12 cellular contexts compared by ENCODE assay signal in genomic region chr3:152557302-152557999, GRCh38.
DNase-seq lines count a peak whose midpoint lies in the region; ATAC-seq, FAIRE-seq and TF ChIP-seq lines count a peak whose summit lies in the region.
"Had no signal": no experiment of that assay in that cellular context is flagged by ENCODE, and none has a peak within 500 bp of the region (broad histone marks: within the 10 kb centered on the region; RNA-seq: fewer than 3 reads in every experiment).

No MANE protein-coding gene starts in this region.

- 46 to 55% methylated on average over 2 of the region's 2 CpGs for whole genome bisulfite sequencing in lower leg skin, 2 donors

- peak; percentile 71 for FAIRE-seq in GM19239 (lab: Jason Lieb, UNC)
- no peak for FAIRE-seq in astrocyte (lab: Jason Lieb, UNC)

- H3K79me2 ChIP-seq in astrocyte (ENCODE audit: insufficient read depth, low read length) = no peaks in the 10 kb centered on the region

- no peak overlapping the region for H3K4me2 ChIP-seq in astrocyte (ENCODE audit: low read length)

- in situ Hi-C loops in gastrocnemius medialis (cut with MboI; ENCODE audit: low sequenced_read_pairs in 4 of 4) = no loop called here

- DNase-seq in GM19239 (ENCODE audit: insufficient read length, low spot score) (no peak), astrocyte (ENCODE audit: low read depth) (no peak), gastrocnemius medialis (no peak), retina (no peak), GM03348 (ENCODE audit: low spot score) (no peak), lower leg skin (ENCODE audit: low spot score in 2 of 2) (no peak), NCI-H748 (lab: John Stamatoyannopoulos, UW; ENCODE audit: unreplicated experiment) (no peak)
- DNase-seq: activated effector memory CD4-positive, alpha-beta T cell treated with anti-CD3 and anti-CD28 coated beads, Interleukin-2, amount 50 U/mL, for 16 hours; DMS79 treated with DMSO at 0.1 percent for 48 hours; midbrain; NCI-H1436 had no signal

- no peak overlapping the region for H3K4me3 Mint-ChIP-seq in astrocyte (ENCODE audit: unreplicated experiment)

- H3K27me3 ChIP-seq in astrocyte (ENCODE audit: insufficient read depth, low read length) (no peaks in the 10 kb centered on the region), gastrocnemius medialis (no peaks in the 10 kb centered on the region)

- H3K27ac ChIP-seq in astrocyte (ENCODE audit: low read depth, low read length) = no peak overlapping the region
- H3K27ac ChIP-seq in gastrocnemius medialis = peak overlapping the region; percentile 68 to 82 (median 75)

- TF ChIP-seq CTCF in astrocyte (IDR thresholded peaks at IDR 0.05; ENCODE audit: insufficient read depth, low read depth, low read length) = no peak
- TF ChIP-seq CTCF in gastrocnemius medialis (IDR thresholded peaks at IDR 0.05 in 4 of 5, conservative IDR thresholded peaks at IDR 0.05 in 1 of 5) = no peak
- TF ChIP-seq CTCF in lower leg skin (IDR thresholded peaks at IDR 0.05) = no peak

- peaks cover 14% of the 10 kb centered on the region for H3K4me1 Mint-ChIP-seq in astrocyte (ENCODE audit: low read depth, unreplicated experiment)

- no peaks in the 10 kb centered on the region for H4K20me1 ChIP-seq in astrocyte (ENCODE audit: insufficient read depth, low read length)

- peaks cover 3% of the 10 kb centered on the region for H3K36me3 Mint-ChIP-seq in astrocyte (ENCODE audit: low read depth, unreplicated experiment)

- no peak overlapping the region for H2AFZ ChIP-seq in astrocyte (ENCODE audit: low read depth, low read length)

- intact Hi-C loops in gastrocnemius medialis (cut with DNase I; ENCODE audit: low total_unique reads) (loop anchor here (10.0 kb wide), 1 partner anchor 303 kb away; no protein-coding TSS in a partner anchor), lower leg skin (cut with DNase I; ENCODE audit: low total_unique reads) (no loop called here)

- no peaks in the 10 kb centered on the region for H3K4me1 ChIP-seq in astrocyte (ENCODE audit: insufficient read depth, low read length)
- H3K4me1 ChIP-seq in gastrocnemius medialis = peaks cover 33 to 35% of the 10 kb centered on the region in 2 donors

- TF ChIP-seq POLR2A in gastrocnemius medialis (IDR thresholded peaks at IDR 0.05) (no peak), lower leg skin (IDR thresholded peaks at IDR 0.05) (no peak)

- no peak overlapping the region for H3K9ac ChIP-seq in astrocyte (ENCODE audit: low read length)

- no peaks in the 10 kb centered on the region for H3K27me3 Mint-ChIP-seq in astrocyte (ENCODE audit: low read depth, unreplicated experiment)

- ATAC-seq in HG02840 (IDR thresholded peaks at IDR 0.05; ENCODE audit: low FRiP score, unreplicated experiment) (peak; percentile 50), gastrocnemius medialis (no peak)

- H3K36me3 ChIP-seq in astrocyte (ENCODE audit: insufficient read depth, low read length) = no peaks in the 10 kb centered on the region
- H3K36me3 ChIP-seq in gastrocnemius medialis = no peaks in the 10 kb centered on the region

- H3K9me3 ChIP-seq in astrocyte (ENCODE audit: insufficient read depth, low read depth, low read length) = no peaks in the 10 kb centered on the region
- H3K9me3 ChIP-seq in gastrocnemius medialis = no peaks in the 10 kb centered on the region

- H3K9me3 Mint-ChIP-seq in astrocyte (ENCODE audit: unreplicated experiment) = no peaks in the 10 kb centered on the region

- H3K4me3 ChIP-seq in astrocyte (ENCODE audit: insufficient read depth, low read depth, low read length) (no peak overlapping the region), gastrocnemius medialis (no peak overlapping the region), lower leg skin (ENCODE audit: low read depth, poor library complexity, severe bottlenecking) (no peak overlapping the region)

- peak overlapping the region; percentile 89 for H3K27ac Mint-ChIP-seq in astrocyte (ENCODE audit: unreplicated experiment)
